In genomic region chr19:17229890-17230289, GRCh38 we compare ENCODE assay signal across 3 cellular contexts.
TF ChIP-seq lines count a peak whose summit lies in the region.

No MANE protein-coding gene starts in this region.

TF ChIP-seq in HEK293, 187 proteins besides CTCF, POLR2A, EP300 and RAD21:
- no peak for TF ChIP-seq ZBTB48 (tag by site-specific recombination; IDR thresholded peaks at IDR 0.05)
- TF ChIP-seq, protein P1, sequence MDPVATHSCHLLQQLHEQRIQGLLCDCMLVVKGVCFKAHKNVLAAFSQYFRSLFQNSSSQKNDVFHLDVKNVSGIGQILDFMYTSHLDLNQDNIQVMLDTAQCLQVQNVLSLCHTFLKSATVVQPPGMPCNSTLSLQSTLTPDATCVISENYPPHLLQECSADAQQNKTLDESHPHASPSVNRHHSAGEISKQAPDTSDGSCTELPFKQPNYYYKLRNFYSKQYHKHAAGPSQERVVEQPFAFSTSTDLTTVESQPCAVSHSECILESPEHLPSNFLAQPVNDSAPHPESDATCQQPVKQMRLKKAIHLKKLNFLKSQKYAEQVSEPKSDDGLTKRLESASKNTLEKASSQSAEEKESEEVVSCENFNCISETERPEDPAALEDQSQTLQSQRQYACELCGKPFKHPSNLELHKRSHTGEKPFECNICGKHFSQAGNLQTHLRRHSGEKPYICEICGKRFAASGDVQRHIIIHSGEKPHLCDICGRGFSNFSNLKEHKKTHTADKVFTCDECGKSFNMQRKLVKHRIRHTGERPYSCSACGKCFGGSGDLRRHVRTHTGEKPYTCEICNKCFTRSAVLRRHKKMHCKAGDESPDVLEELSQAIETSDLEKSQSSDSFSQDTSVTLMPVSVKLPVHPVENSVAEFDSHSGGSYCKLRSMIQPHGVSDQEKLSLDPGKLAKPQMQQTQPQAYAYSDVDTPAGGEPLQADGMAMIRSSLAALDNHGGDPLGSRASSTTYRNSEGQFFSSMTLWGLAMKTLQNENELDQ (tag by site-specific recombination; IDR thresholded peaks at IDR 0.05; ENCODE audit: low read depth), result no peak
- TF ChIP-seq ZFP3 (tag by site-specific recombination; IDR thresholded peaks at IDR 0.05; ENCODE audit: low read depth), result peak; percentile 99
- no peak for TF ChIP-seq MEIS1 (CRISPR knock-in tag; IDR thresholded peaks at IDR 0.05; ENCODE audit: borderline replicate concordance)
- TF ChIP-seq KLF7 (tag by site-specific recombination; IDR thresholded peaks at IDR 0.05; ENCODE audit: borderline replicate concordance), result no peak
- TF ChIP-seq TCF7L2 (IDR thresholded peaks at IDR 0.05; ENCODE audit: borderline replicate concordance, low read depth, low read length), result no peak
TF ChIP-seq in HEK293: peak in this region for 1.

TF ChIP-seq in SK-N-SH, 30 proteins besides CTCF, POLR2A, EP300 and RAD21:
- TF ChIP-seq TCF12 (IDR thresholded peaks at IDR 0.05) (no peak), RCOR1 (IDR thresholded peaks at IDR 0.05; ENCODE audit: low read length) (no peak), NFIC (IDR thresholded peaks at IDR 0.05; ENCODE audit: borderline replicate concordance) (0 out of 2 replicates have a peak, but pooled peaks have one; percentile 28)

TF ChIP-seq in endothelial cell of umbilical vein, 7 proteins besides CTCF, POLR2A, EP300 and RAD21:
- TF ChIP-seq FOS (IDR thresholded peaks at IDR 0.05; ENCODE audit: borderline replicate concordance, insufficient read depth, low read length) (no peak), GATA2 (IDR thresholded peaks at IDR 0.05; ENCODE audit: insufficient read depth, insufficient read length, low read depth, low read length) (no peak), MAX (IDR thresholded peaks at IDR 0.05; ENCODE audit: insufficient read depth, insufficient read length) (no peak), EZH2 (IDR thresholded peaks at IDR 0.05; ENCODE audit: borderline replicate concordance, low read depth, low read length, severe bottlenecking) (no peak), MYC (IDR thresholded peaks at IDR 0.05; ENCODE audit: low read depth, low read length) (no peak), JUN (IDR thresholded peaks at IDR 0.05; ENCODE audit: borderline replicate concordance, insufficient read depth, insufficient read length, low read depth) (no peak), POLR2AphosphoS5 (IDR thresholded peaks at IDR 0.05; ENCODE audit: insufficient read depth, low read depth, low read length) (no peak)
